16 cellular contexts compared by ENCODE assay signal in the genomic region with DNA sequence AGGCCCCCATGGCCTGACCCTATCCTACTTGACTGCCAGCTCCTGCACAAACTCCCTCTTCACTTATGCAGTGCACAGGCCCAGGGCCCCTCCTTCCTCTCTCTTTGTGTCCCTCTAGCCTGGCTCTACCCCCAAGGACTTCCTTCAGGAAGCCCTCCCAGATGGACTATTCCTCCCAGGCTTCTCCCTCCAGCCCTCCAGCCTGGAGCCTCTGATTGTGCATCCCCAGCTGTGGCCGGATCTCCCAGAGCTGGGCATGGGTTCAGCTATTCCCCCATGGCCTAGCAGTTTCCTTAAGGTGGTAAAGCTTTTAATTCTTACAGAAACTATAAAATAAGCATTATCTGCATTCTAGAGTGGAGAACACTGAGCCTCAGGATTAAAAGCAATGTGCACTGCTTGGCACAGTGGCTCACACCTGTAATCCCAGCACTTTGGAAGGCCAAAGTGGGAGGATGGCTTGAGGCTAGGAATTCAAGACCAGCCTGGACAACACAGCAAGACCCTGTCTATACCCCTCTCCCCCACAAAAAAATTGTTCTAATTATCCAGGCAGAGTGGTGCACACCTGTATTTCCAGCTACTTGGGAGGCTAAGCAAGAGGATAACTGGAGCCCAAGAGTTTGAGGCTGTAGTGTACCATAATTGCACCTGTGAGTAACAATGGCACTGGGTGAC.
"Had no signal": no experiment of that assay in that cellular context is flagged by ENCODE, and none has a peak within 500 bp of the region (broad histone marks: within the 10 kb centered on the region; RNA-seq: fewer than 3 reads in every experiment).

No MANE protein-coding gene starts in this region.

- DNase-seq: activated CD4-positive, alpha-beta T cell treated with anti-CD3 and anti-CD28 coated beads, Interleukin-2, amount 50 U/mL, for 48 hours; activated effector memory CD4-positive, alpha-beta T cell treated with Interleukin-2 at 50 U/mL for 16 hours; activated T-cell treated with anti-CD3 and anti-CD28 coated beads, Interleukin-2, amount 50 U/mL, for 4 hours; caudate nucleus; colonic mucosa; foreskin fibroblast; glutamatergic neuron; left ventricle myocardium inferior; ovary; sigmoid colon; stimulated activated CD4-positive, alpha-beta T cell treated with anti-CD3 and anti-CD28 coated beads, Interleukin-2, amount 100 ng/mL, for 24 hours; stomach; WERI-Rb-1 had no signal

- H3K27ac Mint-ChIP-seq: activated naive CD4-positive, alpha-beta T cell treated with anti-CD3 and anti-CD28 coated beads, Interleukin-2, amount 50 U/mL, for 72 hours; T-helper 1 cell treated with Interleukin-12 subunit alpha and Interleukin-12 subunit beta and Interleukin-4 antibody, amounts not matched to agents 30 μg/mL and 1 μg/mL, for 36 hours had no signal

- H3K36me3 Mint-ChIP-seq: activated naive CD4-positive, alpha-beta T cell treated with anti-CD3 and anti-CD28 coated beads, Interleukin-2, amount 50 U/mL, for 72 hours had no signal

- H3K4me3 ChIP-seq: colonic mucosa, left ventricle myocardium inferior, ovary, sigmoid colon, stomach, vagina had no signal

- H3K27ac ChIP-seq: left ventricle myocardium inferior, ovary, sigmoid colon, stomach, vagina, WERI-Rb-1 had no signal

- H3K27me3 ChIP-seq: colonic mucosa, ovary, sigmoid colon, stomach, vagina had no signal

- ATAC-seq: activated naive CD4-positive, alpha-beta T cell treated with anti-CD3 and anti-CD28 coated beads, Interleukin-2, amount 50 U/mL, for 72 hours; activated T-cell treated with anti-CD3 and anti-CD28 coated beads, Interleukin-2, amount 50 U/mL, for 4 hours had no signal

- H3K4me1 ChIP-seq: vagina had no signal

- H3K9me3 Mint-ChIP-seq: activated naive CD4-positive, alpha-beta T cell treated with anti-CD3 and anti-CD28 coated beads, Interleukin-2, amount 50 U/mL, for 72 hours; activated T-cell treated with anti-CD3 and anti-CD28 coated beads, Interleukin-2, amount 50 U/mL, for 4 hours; T-helper 1 cell treated with Interleukin-12 subunit alpha and Interleukin-12 subunit beta and Interleukin-4 antibody, amounts not matched to agents 30 μg/mL and 1 μg/mL, for 36 hours had no signal

- H3K36me3 ChIP-seq: colonic mucosa, left ventricle myocardium inferior, ovary, sigmoid colon, stomach, vagina, WERI-Rb-1 had no signal

- H3K9me3 ChIP-seq: colonic mucosa, left ventricle myocardium inferior, ovary, sigmoid colon, stomach, vagina had no signal

- H3K4me3 Mint-ChIP-seq: activated T-cell treated with anti-CD3 and anti-CD28 coated beads, Interleukin-2, amount 50 U/mL, for 4 hours; T-helper 1 cell treated with Interleukin-12 subunit alpha and Interleukin-12 subunit beta and Interleukin-4 antibody, amounts not matched to agents 30 μg/mL and 1 μg/mL, for 36 hours had no signal
